In the genomic region with DNA sequence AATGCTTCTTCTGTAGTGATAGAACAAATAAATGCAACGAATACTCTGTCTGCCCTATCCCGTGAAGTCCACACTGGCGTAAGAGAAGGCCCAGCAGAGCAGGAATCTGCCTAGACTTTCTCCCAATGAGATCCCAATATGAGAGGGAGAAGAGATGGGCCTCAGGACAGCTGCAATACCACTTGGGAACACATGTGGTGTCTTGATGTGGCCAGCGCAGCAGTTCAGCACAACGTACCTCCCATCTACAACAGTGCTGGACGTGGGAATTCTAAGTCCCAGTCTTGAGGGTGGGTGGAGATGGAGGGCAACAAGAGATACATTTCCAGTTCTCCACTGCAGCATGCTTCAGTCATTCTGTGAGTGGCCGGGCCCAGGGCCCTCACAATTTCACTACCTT, we compare ENCODE assay signal across 1 cellular context.
TF ChIP-seq lines count a peak whose summit lies in the region.

No MANE protein-coding gene starts in this region.

TF ChIP-seq in WTC11, 78 proteins besides CTCF, POLR2A, EP300 and RAD21 (continued from another document):
- TF ChIP-seq, protein P1, sequence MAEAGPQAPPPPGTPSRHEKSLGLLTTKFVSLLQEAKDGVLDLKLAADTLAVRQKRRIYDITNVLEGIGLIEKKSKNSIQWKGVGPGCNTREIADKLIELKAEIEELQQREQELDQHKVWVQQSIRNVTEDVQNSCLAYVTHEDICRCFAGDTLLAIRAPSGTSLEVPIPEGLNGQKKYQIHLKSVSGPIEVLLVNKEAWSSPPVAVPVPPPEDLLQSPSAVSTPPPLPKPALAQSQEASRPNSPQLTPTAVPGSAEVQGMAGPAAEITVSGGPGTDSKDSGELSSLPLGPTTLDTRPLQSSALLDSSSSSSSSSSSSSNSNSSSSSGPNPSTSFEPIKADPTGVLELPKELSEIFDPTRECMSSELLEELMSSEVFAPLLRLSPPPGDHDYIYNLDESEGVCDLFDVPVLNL (CRISPR knock-in tag; IDR thresholded peaks at IDR 0.05; ENCODE audit: borderline replicate concordance, low read depth): no peak
- TF ChIP-seq, protein P2, sequence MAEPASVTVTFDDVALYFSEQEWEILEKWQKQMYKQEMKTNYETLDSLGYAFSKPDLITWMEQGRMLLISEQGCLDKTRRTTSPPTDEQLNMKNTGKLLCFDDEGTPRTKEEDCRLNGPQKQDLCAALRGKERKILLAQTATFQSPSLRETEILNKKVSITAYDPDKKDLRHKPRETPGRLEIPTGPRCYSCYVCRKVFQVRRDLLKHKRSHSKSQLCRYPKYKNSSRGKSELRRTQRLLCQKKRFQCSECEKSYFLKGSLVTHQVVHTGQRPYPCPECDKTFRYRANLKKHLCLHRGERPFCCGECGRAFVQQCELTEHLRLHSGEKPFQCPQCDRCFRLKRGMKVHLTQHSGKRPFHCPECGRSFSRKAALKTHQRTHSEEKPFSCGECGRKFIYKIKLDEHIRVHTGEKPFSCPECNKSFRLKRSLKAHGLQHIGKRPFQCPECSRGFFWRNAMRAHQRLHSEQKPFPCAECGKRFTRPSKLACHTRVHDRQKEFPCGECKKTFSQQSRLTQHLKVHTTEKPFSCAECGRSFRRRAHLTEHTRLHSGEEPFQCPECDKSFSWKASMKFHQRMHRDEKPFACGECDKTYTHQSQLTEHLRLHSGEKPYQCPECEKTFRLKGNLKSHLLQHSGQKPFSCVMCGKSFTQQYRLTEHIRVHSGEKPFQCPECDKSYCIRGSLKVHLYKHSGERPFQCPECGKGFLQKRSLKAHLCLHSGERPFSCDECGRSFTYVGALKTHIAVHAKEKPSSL (CRISPR knock-in tag; conservative IDR thresholded peaks at IDR 0.05): no peak
- TF ChIP-seq, protein P3, sequence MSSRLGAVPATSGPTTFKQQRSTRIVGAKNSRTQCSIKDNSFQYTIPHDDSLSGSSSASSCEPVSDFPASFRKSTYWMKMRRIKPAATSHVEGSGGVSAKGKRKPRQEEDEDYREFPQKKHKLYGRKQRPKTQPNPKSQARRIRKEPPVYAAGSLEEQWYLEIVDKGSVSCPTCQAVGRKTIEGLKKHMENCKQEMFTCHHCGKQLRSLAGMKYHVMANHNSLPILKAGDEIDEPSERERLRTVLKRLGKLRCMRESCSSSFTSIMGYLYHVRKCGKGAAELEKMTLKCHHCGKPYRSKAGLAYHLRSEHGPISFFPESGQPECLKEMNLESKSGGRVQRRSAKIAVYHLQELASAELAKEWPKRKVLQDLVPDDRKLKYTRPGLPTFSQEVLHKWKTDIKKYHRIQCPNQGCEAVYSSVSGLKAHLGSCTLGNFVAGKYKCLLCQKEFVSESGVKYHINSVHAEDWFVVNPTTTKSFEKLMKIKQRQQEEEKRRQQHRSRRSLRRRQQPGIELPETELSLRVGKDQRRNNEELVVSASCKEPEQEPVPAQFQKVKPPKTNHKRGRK (CRISPR knock-in tag; IDR thresholded peaks at IDR 0.05; ENCODE audit: borderline replicate concordance): no peak
- TF ChIP-seq, protein P4, sequence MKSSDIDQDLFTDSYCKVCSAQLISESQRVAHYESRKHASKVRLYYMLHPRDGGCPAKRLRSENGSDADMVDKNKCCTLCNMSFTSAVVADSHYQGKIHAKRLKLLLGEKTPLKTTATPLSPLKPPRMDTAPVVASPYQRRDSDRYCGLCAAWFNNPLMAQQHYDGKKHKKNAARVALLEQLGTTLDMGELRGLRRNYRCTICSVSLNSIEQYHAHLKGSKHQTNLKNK (CRISPR knock-in tag; IDR thresholded peaks at IDR 0.05): no peak
- TF ChIP-seq ESRRA (CRISPR knock-in tag; IDR thresholded peaks at IDR 0.05; ENCODE audit: borderline replicate concordance): no peak
- TF ChIP-seq NFE2L1 (CRISPR knock-in tag; IDR thresholded peaks at IDR 0.05): no peak
